20 cellular contexts compared by ENCODE assay signal in genomic region chr11:131908316-131908715, GRCh38.
"Had no signal": no experiment of that assay in that cellular context is flagged by ENCODE, and none has a peak within 500 bp of the region (broad histone marks: within the 10 kb centered on the region; RNA-seq: fewer than 3 reads in every experiment).

No MANE protein-coding gene starts in this region.

- H3K27ac Mint-ChIP-seq: naive thymus-derived CD4-positive, alpha-beta T cell; stimulated activated effector memory CD8-positive, alpha-beta T cell treated with anti-CD3 and anti-CD28 coated beads, Interleukin-12 subunit alpha, Interleukin-12 subunit beta, amount 100 ng/mL, for 72 hours; stimulated activated naive CD8-positive, alpha-beta T cell treated with anti-CD3 and anti-CD28 coated beads, Interleukin-15, Interleukin-2, amounts not matched to agents 100 ng/mL and 50 ng/mL, for 24 hours had no signal

- H3K4me3 ChIP-seq: colonic mucosa, hepatocyte, lung, psoas muscle, right lobe of liver, tibial artery, upper lobe of left lung, uterus had no signal

- DNase-seq: colonic mucosa; dermis blood vessel endothelial cell; foreskin melanocyte; head of caudate nucleus; left colon; left ventricle myocardium superior; naive thymus-derived CD4-positive, alpha-beta T cell; nucleus accumbens; psoas muscle; retina; right lobe of liver; stimulated activated CD4-positive, alpha-beta T cell treated with anti-CD3 and anti-CD28 coated beads, Interleukin-4, amount 100 ng/mL, for 1 hour; stimulated activated CD8-positive, alpha-beta memory T cell treated with anti-CD3 and anti-CD28 coated beads, Interleukin-4, amount 100 ng/mL, for 48 hours; tibial artery; upper lobe of left lung; uterus had no signal

- H3K4me3 Mint-ChIP-seq: naive thymus-derived CD4-positive, alpha-beta T cell; stimulated activated effector memory CD8-positive, alpha-beta T cell treated with anti-CD3 and anti-CD28 coated beads, Interleukin-12 subunit alpha, Interleukin-12 subunit beta, amount 100 ng/mL, for 72 hours; stimulated activated naive CD8-positive, alpha-beta T cell treated with anti-CD3 and anti-CD28 coated beads, Interleukin-15, Interleukin-2, amounts not matched to agents 100 ng/mL and 50 ng/mL, for 24 hours had no signal

- H3K36me3 Mint-ChIP-seq: stimulated activated effector memory CD8-positive, alpha-beta T cell treated with anti-CD3 and anti-CD28 coated beads, Interleukin-12 subunit alpha, Interleukin-12 subunit beta, amount 100 ng/mL, for 72 hours had no signal

- ATAC-seq: left colon; left ventricle myocardium superior; naive thymus-derived CD4-positive, alpha-beta T cell; psoas muscle; right lobe of liver; stimulated activated effector memory CD8-positive, alpha-beta T cell treated with anti-CD3 and anti-CD28 coated beads, Interleukin-12 subunit alpha, Interleukin-12 subunit beta, amount 100 ng/mL, for 72 hours had no signal

- H3K36me3 ChIP-seq: colonic mucosa, right lobe of liver, tibial artery, upper lobe of left lung, uterus had no signal

- H3K4me1 Mint-ChIP-seq: naive thymus-derived CD4-positive, alpha-beta T cell; stimulated activated effector memory CD8-positive, alpha-beta T cell treated with anti-CD3 and anti-CD28 coated beads, Interleukin-12 subunit alpha, Interleukin-12 subunit beta, amount 100 ng/mL, for 72 hours had no signal
